19 cellular contexts compared by ENCODE assay signal in the genomic region with DNA sequence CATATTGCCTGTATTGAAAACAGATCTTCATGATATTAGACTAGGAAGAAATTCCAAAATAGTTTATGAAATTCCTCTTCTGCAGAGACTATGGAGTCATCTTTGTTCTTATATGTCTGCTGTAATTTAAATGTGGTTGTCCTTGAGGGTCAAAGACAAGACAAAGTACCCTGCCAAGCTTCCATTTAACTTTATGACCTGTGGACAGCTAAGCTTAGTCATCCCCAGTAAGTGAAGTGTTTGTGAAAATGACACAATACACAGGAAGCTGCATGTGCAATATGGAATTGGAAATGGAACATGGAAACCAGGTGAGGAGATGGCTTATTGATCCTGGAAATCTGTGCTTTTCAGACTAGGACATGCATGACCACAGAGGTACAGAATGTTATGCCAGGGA.
DNase-seq lines count a peak whose midpoint lies in the region; ATAC-seq and TF ChIP-seq lines count a peak whose summit lies in the region.
"Had no signal": no experiment of that assay in that cellular context is flagged by ENCODE, and none has a peak within 500 bp of the region (broad histone marks: within the 10 kb centered on the region; RNA-seq: fewer than 3 reads in every experiment).

No MANE protein-coding gene starts in this region.

- H3K4me1 ChIP-seq in neuronal stem cell (ENCODE audit: control insufficient read depth in 2 of 2, insufficient read depth in 1 of 2, low read depth in 1 of 2, low read length in 2 of 2) (no peaks in the 10 kb centered on the region), colonic mucosa (no peaks in the 10 kb centered on the region)
- H3K4me1 ChIP-seq: Caco-2, SJSA1 had no signal

- no peak overlapping the region for H2BK15ac ChIP-seq in neuronal stem cell (ENCODE audit: low read length)

- no peaks in the 10 kb centered on the region for H3K79me1 ChIP-seq in neuronal stem cell (ENCODE audit: low read depth, low read length)

- no peak for TF ChIP-seq CTCF in colonic mucosa (IDR thresholded peaks at IDR 0.05)

- no peak overlapping the region for H4K8ac ChIP-seq in neuronal stem cell (ENCODE audit: low read depth, low read length)

- H2BK120ac ChIP-seq in neuronal stem cell (ENCODE audit: low read depth, low read length), result no peak overlapping the region

- no peak overlapping the region for H3K23ac ChIP-seq in neuronal stem cell (ENCODE audit: low read depth, low read length, poor library complexity)

- no peak overlapping the region for H3K9ac ChIP-seq in neuronal stem cell (ENCODE audit: low read depth, low read length, poor library complexity)
- no peak overlapping the region for H3K9ac ChIP-seq in colonic mucosa (ENCODE audit: low read depth in 2 of 2, low read length in 2 of 2)

- H3K14ac ChIP-seq in neuronal stem cell (ENCODE audit: low read length), result no peak overlapping the region

- DNase-seq in AG08395 (ENCODE audit: low spot score) (peak; percentile 2), GM04504 (ENCODE audit: low read depth) (peak; percentile 30), SHP77 treated with DMSO at 0.1 percent for 48 hours (lab: John Stamatoyannopoulos, UW) (peak; percentile 40), neuronal stem cell (ENCODE audit: low spot score) (no peak), NCI-H146 treated with DMSO at 0.1 percent for 48 hours (lab: John Stamatoyannopoulos, UW; ENCODE audit: unreplicated experiment) (no peak), colonic mucosa (no peak)
- DNase-seq: Caco-2; CD4-positive, CD25-positive, alpha-beta regulatory T cell; DND-41; GDM1; H7; IMR-90; Kasumi-1; NCI-H187 treated with DMSO at 0.1 percent for 48 hours; NCI-H2171; NCI-H446; RPMI8226 had no signal

- H3K27me3 ChIP-seq in neuronal stem cell (ENCODE audit: control insufficient read depth in 3 of 3, insufficient read depth in 3 of 3, low read depth in 1 of 3, low read length in 3 of 3) (no peaks in the 10 kb centered on the region), colonic mucosa (no peaks in the 10 kb centered on the region)
- H3K27me3 ChIP-seq: SJSA1 had no signal

- H4K91ac ChIP-seq in neuronal stem cell (ENCODE audit: low read depth, low read length, poor library complexity), result no peak overlapping the region

- no peak overlapping the region for H3K4me2 ChIP-seq in neuronal stem cell (ENCODE audit: insufficient read depth, low read length, poor library complexity, severe bottlenecking)

- intact Hi-C loops in colonic mucosa (cut with DNase I), result no loop called here

- no peak overlapping the region for H3K18ac ChIP-seq in neuronal stem cell (ENCODE audit: low read length)

- no peaks in the 10 kb centered on the region for H3K36me3 ChIP-seq in neuronal stem cell (replicated peaks in 1 of 2; ENCODE audit: control insufficient read depth in 2 of 2, insufficient read depth in 2 of 2, low read length in 2 of 2)
- H3K36me3 ChIP-seq in colonic mucosa, result no peaks in the 10 kb centered on the region
- H3K36me3 ChIP-seq: SJSA1 had no signal

- no peak overlapping the region for H2BK5ac ChIP-seq in neuronal stem cell (ENCODE audit: low read length)

- peak overlapping the region; percentile 42 for H2AFZ ChIP-seq in neuronal stem cell (ENCODE audit: low read length)

- ATAC-seq in GM19397 (IDR thresholded peaks at IDR 0.05; ENCODE audit: unreplicated experiment), result no peak

- H3K4ac ChIP-seq in neuronal stem cell (ENCODE audit: low read length), result no peak overlapping the region

- H3K4me3 ChIP-seq in neuronal stem cell (ENCODE audit: low read length in 2 of 2), result no peak overlapping the region
- no peak overlapping the region for H3K4me3 ChIP-seq in colonic mucosa
- H3K4me3 ChIP-seq: SJSA1 had no signal

- no peak overlapping the region for H2BK12ac ChIP-seq in neuronal stem cell (ENCODE audit: low read length)

- H3K9me3 ChIP-seq in neuronal stem cell (replicated peaks in 1 of 2; ENCODE audit: control insufficient read depth in 2 of 2, insufficient read depth in 1 of 2, low read depth in 1 of 2, low read length in 2 of 2), result no peaks in the 10 kb centered on the region
- no peaks in the 10 kb centered on the region for H3K9me3 ChIP-seq in colonic mucosa
- H3K9me3 ChIP-seq: Caco-2, SJSA1 had no signal

- H3K27ac ChIP-seq in neuronal stem cell (replicated peaks; ENCODE audit: low read length) (no peak overlapping the region), colonic mucosa (no peak overlapping the region)
- H3K27ac ChIP-seq: SJSA1 had no signal

- H2AK5ac ChIP-seq in neuronal stem cell (ENCODE audit: low read depth, low read length), result no peak overlapping the region

Comparison
In these comparisons a context has a peak if more than half of its experiments do, and no peak if none do; other contexts are left out.
1. DNase-seq: peak in AG08395 (single experiment), GM04504 (single experiment) and SHP77 treated with DMSO at 0.1 percent for 48 hours (single experiment); none in neuronal stem cell (single experiment), NCI-H146 treated with DMSO at 0.1 percent for 48 hours (single experiment) and colonic mucosa (single experiment).